Comparison of ENCODE assay signal across 21 cellular contexts in genomic region chr5:172720655-172721054, GRCh38. TPM values are rescaled to one million over a fixed set of nuclear protein-coding genes. Genes with fewer than 3 reads are reported as not detected.
DNase-seq lines count a peak whose midpoint lies in the region; ATAC-seq and TF ChIP-seq lines count a peak whose summit lies in the region.
"Had no signal": no experiment of that assay in that cellular context is flagged by ENCODE, and none has a peak within 500 bp of the region (broad histone marks: within the 10 kb centered on the region; RNA-seq: fewer than 3 reads in every experiment).

No MANE protein-coding gene starts in this region.

- no peak for ATAC-seq in GM21576 (IDR thresholded peaks at IDR 0.05; ENCODE audit: unreplicated experiment)
- ATAC-seq in HG03159 (IDR thresholded peaks at IDR 0.05; ENCODE audit: unreplicated experiment), result no peak

- H3K27ac ChIP-seq in RWPE1 (peak overlapping the region; percentile 3), osteoblast (ENCODE audit: low read depth, low read length) (no peak overlapping the region), tibial artery (peak overlapping the region; percentile 25 to 69)
- H3K27ac ChIP-seq: BLaER1, HL-60, Peyer's patch, SJSA1 had no signal

- H3K36me3 Mint-ChIP-seq in chondrocyte (ENCODE audit: low read depth), result no peaks in the 10 kb centered on the region

- no peak for DNase-seq in RWPE1 (ENCODE audit: low spot score)
- peak; percentile 12 for DNase-seq in chondrocyte (ENCODE audit: low spot score)
- DNase-seq in osteoblast (ENCODE audit: insufficient read length, low spot score, missing footprints), result peak; percentile 56
- DNase-seq in tibial artery, result no peak
- DNase-seq in NCI-H226, result no peak
- DNase-seq: CD4-positive, alpha-beta T cell; COR-L47; DMS79; KG1; NCI-H1092; NCI-H1436 treated with DMSO at 0.1 percent for 48 hours; NCI-H2029; NCI-H345; NCI-H524; NCI-H774 had no signal

- H3K27me3 ChIP-seq in osteoblast (ENCODE audit: insufficient read depth, low read length), result no peaks in the 10 kb centered on the region
- H3K27me3 ChIP-seq in tibial artery, result no peaks in the 10 kb centered on the region
- H3K27me3 ChIP-seq: BLaER1, Peyer's patch, SJSA1 had no signal

- H3K4me1 ChIP-seq in osteoblast (ENCODE audit: insufficient read depth, low read length) (peaks cover 18% of the 10 kb centered on the region), tibial artery (peaks cover 7 to 53% (median 26%) of the 10 kb centered on the region in 4 donors)

- POLR2A ChIA-PET in RWPE1 (lab: Yijun Ruan, JAX; ENCODE audit: low non-redundant PET), result interaction anchor here (1.0 to 1.1 kb wide), 2 partner anchors 13 to 51 kb away, joined by 3 read pairs; no protein-coding TSS in a partner anchor

- H3K9me3 ChIP-seq in osteoblast (ENCODE audit: low read depth, low read length) (no peaks in the 10 kb centered on the region), tibial artery (no peaks in the 10 kb centered on the region)
- H3K9me3 ChIP-seq: BLaER1, Peyer's patch, SJSA1 had no signal

- no peaks in the 10 kb centered on the region for H3K79me2 ChIP-seq in osteoblast (ENCODE audit: insufficient read depth, low read length)

- H3K4me1 Mint-ChIP-seq in chondrocyte (ENCODE audit: low read depth), result peaks cover 15% of the 10 kb centered on the region

- no peak overlapping the region for H3K27ac Mint-ChIP-seq in chondrocyte (ENCODE audit: unreplicated experiment)
- H3K27ac Mint-ChIP-seq: CD4-positive, alpha-beta T cell had no signal

- CTCF ChIA-PET in RWPE1 (lab: Yijun Ruan, JAX), result interaction anchor here (0.6 to 2.4 kb wide), 2 partner anchors 18 to 212 kb away, joined by 6 read pairs; no protein-coding TSS in a partner anchor

- intact Hi-C loops in tibial artery (cut with DNase I; ENCODE audit: low total_unique reads), result no loop called here

- no peak overlapping the region for H3K4me3 Mint-ChIP-seq in chondrocyte (ENCODE audit: unreplicated experiment)
- H3K4me3 Mint-ChIP-seq: CD4-positive, alpha-beta T cell had no signal

- no peak overlapping the region for H2AFZ ChIP-seq in osteoblast (ENCODE audit: low read length)

- H3K36me3 ChIP-seq in osteoblast (ENCODE audit: insufficient read depth, low read length) (no peaks in the 10 kb centered on the region), tibial artery (no peaks in the 10 kb centered on the region)
- H3K36me3 ChIP-seq: BLaER1, Peyer's patch, SJSA1 had no signal

- H3K27me3 Mint-ChIP-seq in chondrocyte (ENCODE audit: low read depth), result no peaks in the 10 kb centered on the region
- H3K27me3 Mint-ChIP-seq: CD4-positive, alpha-beta T cell had no signal

- TF ChIP-seq CTCF in RWPE1 (conservative IDR thresholded peaks at IDR 0.05; ENCODE audit: low read depth) (no peak), chondrocyte (IDR thresholded peaks at IDR 0.05) (no peak), osteoblast (IDR thresholded peaks at IDR 0.05; ENCODE audit: extremely low read depth, low read depth, low read length) (no peak), tibial artery (IDR thresholded peaks at IDR 0.05) (no peak)

- no peaks in the 10 kb centered on the region for H4K20me1 ChIP-seq in osteoblast (ENCODE audit: insufficient read depth, low read length)
- H4K20me1 ChIP-seq: BLaER1 had no signal

- no peaks in the 10 kb centered on the region for H3K9me3 Mint-ChIP-seq in chondrocyte (ENCODE audit: low read depth)
- H3K9me3 Mint-ChIP-seq: CD4-positive, alpha-beta T cell had no signal

- H3K4me3 ChIP-seq in osteoblast (ENCODE audit: insufficient read depth, low read length), result no peak overlapping the region
- H3K4me3 ChIP-seq in tibial artery, result no peak overlapping the region
- H3K4me3 ChIP-seq: BLaER1, Peyer's patch, SJSA1 had no signal

- H3K4me2 ChIP-seq in osteoblast (ENCODE audit: insufficient read depth, low read length), result no peak overlapping the region
- H3K4me2 ChIP-seq: BLaER1 had no signal

RNA-seq across cellular contexts. Expression of gene DUSP1, which starts 50.3 kb away (rescaled TPM):
- total RNA-seq in chondrocyte (91.5 to 171 TPM (median 150 TPM) in 3 replicates), osteoblast (69.2 and 74.6 TPM in 2 replicates)

Comparison
In these comparisons a context has a peak if more than half of its experiments do, and no peak if none do; other contexts are left out.
1. DNase-seq: peak in chondrocyte (single experiment) and osteoblast (single experiment); none in RWPE1 (single experiment), tibial artery (0 of 2) and NCI-H226 (single experiment).